In genomic region chr12:131213896-131214442, GRCh38 we compare ENCODE assay signal across 29 cellular contexts.
"Had no signal": no experiment of that assay in that cellular context is flagged by ENCODE, and none has a peak within 500 bp of the region (broad histone marks: within the 10 kb centered on the region; RNA-seq: fewer than 3 reads in every experiment).

No MANE protein-coding gene starts in this region.

- H3K9me3 ChIP-seq: body of pancreas, breast epithelium had no signal

- H3K36me3 ChIP-seq: breast epithelium had no signal

- DNase-seq: activated CD4-positive, alpha-beta T cell treated with anti-CD3 and anti-CD28 coated beads, Interleukin-2, amount 10 ng/mL, durations not matched to agents 24 days and 14 days; activated CD4-positive, alpha-beta T cell treated with anti-CD3 and anti-CD28 coated beads, Interleukin-2, amount 50 U/mL, for 4 hours; activated CD8-positive, alpha-beta T cell treated with anti-CD3 and anti-CD28 coated beads, Interleukin-2, amount 10 ng/mL, durations not matched to agents 7 days and 5 days; activated gamma-delta T cell; activated naive CD4-positive, alpha-beta T cell treated with Interleukin-2 at 50 U/mL for 16 hours; activated naive CD8-positive, alpha-beta T cell treated with anti-CD3 and anti-CD28 coated beads, Interleukin-2, amount 10 ng/mL, durations not matched to agents 7 days and 5 days; activated T-cell treated with anti-CD3 and anti-CD28 coated beads, Interleukin-2, amount 50 U/mL, for 4 hours; caudate nucleus; NCI-H1092 treated with DMSO at 0.1 percent for 48 hours; NCI-H1417; NCI-H146; NCI-H187; NCI-H2029 treated with DMSO at 0.1 percent for 48 hours; NCI-H2107; NCI-H2171; NCI-H510A; NCI-H526; NCI-H748 treated with DMSO at 0.1 percent for 48 hours; NK-92 treated with Interleukin-12 subunit alpha and Interleukin-12 subunit beta, amount 100 ng/mL, for 24 hours; PC-3; SW 1271; T-helper 1 cell; T-helper 2 cell; T-helper 9 cell had no signal

- H3K27ac ChIP-seq: body of pancreas, breast epithelium, RWPE1, VCaP had no signal

- ATAC-seq: activated CD8-positive, alpha-beta T cell treated with anti-CD3 and anti-CD28 coated beads, Interleukin-2, amount 10 ng/mL, durations not matched to agents 7 days and 5 days; activated T-cell treated with anti-CD3 and anti-CD28 coated beads, Interleukin-2, amount 50 U/mL, for 4 hours; body of pancreas; PC-3; Right ventricle myocardium inferior had no signal

- H3K27me3 ChIP-seq: body of pancreas had no signal

- H3K4me3 ChIP-seq: body of pancreas, breast epithelium had no signal

- H3K4me1 ChIP-seq: breast epithelium had no signal
